ENCODE assay signal across 1 cellular context in genomic region chr1:116372651-116373444, GRCh38.
TF ChIP-seq lines count a peak whose summit lies in the region.

Gene ATP1A1, plus strand, starts transcription at chr1:116373244. Its CDS starts 268 bp downstream, at chr1:116373512.

TF ChIP-seq in HepG2, 621 proteins besides CTCF, POLR2A, EP300 and RAD21 (continued from another document):
- TF ChIP-seq BRF2 (CRISPR knock-in tag; IDR thresholded peaks at IDR 0.05): no peak; the same call in 1 of the 2 replicates
- peak; percentile 92 for TF ChIP-seq RBFOX2 (IDR thresholded peaks at IDR 0.05; ENCODE audit: low read depth, low read length)
- no peak for TF ChIP-seq PCBP1 (IDR thresholded peaks at IDR 0.05; ENCODE audit: borderline replicate concordance, low read depth, low read length)
- TF ChIP-seq MYC (CRISPR knock-in tag; IDR thresholded peaks at IDR 0.05; ENCODE audit: borderline replicate concordance): peak; percentile 88
- peak; percentile 57 for TF ChIP-seq MXD1 (CRISPR knock-in tag; IDR thresholded peaks at IDR 0.05)
- TF ChIP-seq ELF4 (CRISPR knock-in tag; IDR thresholded peaks at IDR 0.05; ENCODE audit: borderline replicate concordance): no peak
- peak; percentile 44; the same call in 1 of the 2 replicates for TF ChIP-seq ELF1 (CRISPR knock-in tag; IDR thresholded peaks at IDR 0.05)
- no peak for TF ChIP-seq REL (CRISPR knock-in tag; conservative IDR thresholded peaks at IDR 0.05)
- TF ChIP-seq HHEX (CRISPR knock-in tag; IDR thresholded peaks at IDR 0.05): no peak
